Comparison of ENCODE assay signal across 16 cellular contexts in genomic region chrX:44042124-44042523, GRCh38.
"Had no signal": no experiment of that assay in that cellular context is flagged by ENCODE, and none has a peak within 500 bp of the region (broad histone marks: within the 10 kb centered on the region; RNA-seq: fewer than 3 reads in every experiment).

No MANE protein-coding gene starts in this region.

- H3K27me3 ChIP-seq: esophagus squamous epithelium, suprapubic skin had no signal

- H3K27ac ChIP-seq: coronary artery, esophagus squamous epithelium, heart right ventricle, suprapubic skin, VCaP had no signal

- DNase-seq: activated CD4-positive, alpha-beta T cell treated with anti-CD3 and anti-CD28 coated beads, Interleukin-2, amount 50 U/mL, for 4 hours; activated CD4-positive, CD25-positive, alpha-beta regulatory T cell treated with anti-CD3 and anti-CD28 coated beads, Interleukin-2, amount 50 U/mL, for 72 hours; activated gamma-delta T cell treated with Interleukin-2 at 50 U/mL for 16 hours; esophagus squamous epithelium; left ventricle myocardium superior; naive B cell; right cardiac atrium; small intestine; stimulated activated CD4-positive, alpha-beta T cell treated with anti-CD3 and anti-CD28 coated beads, Interleukin-15, amount 100 ng/mL, for 24 hours; stimulated activated CD4-positive, alpha-beta T cell treated with anti-CD3 and anti-CD28 coated beads, Interleukin-2, amount 100 ng/mL, for 48 hours; T1000 had no signal

- ATAC-seq: heart right ventricle, left ventricle myocardium superior, mucosa of descending colon, right cardiac atrium had no signal

- H3K4me3 ChIP-seq: coronary artery, esophagus squamous epithelium, heart right ventricle, mucosa of descending colon, suprapubic skin had no signal

- H3K9me3 ChIP-seq: esophagus squamous epithelium, heart right ventricle, mucosa of descending colon, suprapubic skin had no signal

- H3K36me3 ChIP-seq: esophagus squamous epithelium, heart right ventricle, suprapubic skin had no signal

- H3K4me1 ChIP-seq: esophagus squamous epithelium, heart right ventricle, suprapubic skin had no signal
